ENCODE assay signal across 2 cellular contexts in genomic region chr3:194579091-194579606, GRCh38.
TF ChIP-seq lines count a peak whose summit lies in the region.

No MANE protein-coding gene starts in this region.

TF ChIP-seq in A549, 52 proteins besides CTCF, POLR2A, EP300 and RAD21 (continued from another document):
- TF ChIP-seq MAX (IDR thresholded peaks at IDR 0.05) (no peak), MAZ (IDR thresholded peaks at IDR 0.05; ENCODE audit: borderline replicate concordance, low read depth, low read length) (no peak), MAFK (IDR thresholded peaks at IDR 0.05; ENCODE audit: partially characterized antibody) (no peak), GATA3 (IDR thresholded peaks at IDR 0.05; ENCODE audit: borderline replicate concordance) (no peak), FOXS1 (CRISPR knock-in tag; IDR thresholded peaks at IDR 0.05) (no peak), POLR2AphosphoS2 (conservative IDR thresholded peaks at IDR 0.05; ENCODE audit: low read length) (no peak), CHD2 (IDR thresholded peaks at IDR 0.05; ENCODE audit: low read length, partially characterized antibody) (no peak), MYC (IDR thresholded peaks at IDR 0.05; ENCODE audit: borderline replicate concordance, low read length) (no peak), HEYL (CRISPR knock-in tag; IDR thresholded peaks at IDR 0.05) (no peak), ZFP36 (IDR thresholded peaks at IDR 0.05; ENCODE audit: borderline replicate concordance, partially characterized antibody) (no peak), JUNB (IDR thresholded peaks at IDR 0.05) (no peak), FOSL2 (IDR thresholded peaks at IDR 0.05) (no peak), FOSL2 (CRISPR knock-in tag; IDR thresholded peaks at IDR 0.05) (no peak), BCL3 (IDR thresholded peaks at IDR 0.05) (no peak), SREBF2 (IDR thresholded peaks at IDR 0.05) (no peak), ZC3H11A (IDR thresholded peaks at IDR 0.05) (no peak)

TF ChIP-seq in SK-N-SH, 30 proteins besides CTCF, POLR2A, EP300 and RAD21 (continued from another document):
- TF ChIP-seq, protein P1, sequence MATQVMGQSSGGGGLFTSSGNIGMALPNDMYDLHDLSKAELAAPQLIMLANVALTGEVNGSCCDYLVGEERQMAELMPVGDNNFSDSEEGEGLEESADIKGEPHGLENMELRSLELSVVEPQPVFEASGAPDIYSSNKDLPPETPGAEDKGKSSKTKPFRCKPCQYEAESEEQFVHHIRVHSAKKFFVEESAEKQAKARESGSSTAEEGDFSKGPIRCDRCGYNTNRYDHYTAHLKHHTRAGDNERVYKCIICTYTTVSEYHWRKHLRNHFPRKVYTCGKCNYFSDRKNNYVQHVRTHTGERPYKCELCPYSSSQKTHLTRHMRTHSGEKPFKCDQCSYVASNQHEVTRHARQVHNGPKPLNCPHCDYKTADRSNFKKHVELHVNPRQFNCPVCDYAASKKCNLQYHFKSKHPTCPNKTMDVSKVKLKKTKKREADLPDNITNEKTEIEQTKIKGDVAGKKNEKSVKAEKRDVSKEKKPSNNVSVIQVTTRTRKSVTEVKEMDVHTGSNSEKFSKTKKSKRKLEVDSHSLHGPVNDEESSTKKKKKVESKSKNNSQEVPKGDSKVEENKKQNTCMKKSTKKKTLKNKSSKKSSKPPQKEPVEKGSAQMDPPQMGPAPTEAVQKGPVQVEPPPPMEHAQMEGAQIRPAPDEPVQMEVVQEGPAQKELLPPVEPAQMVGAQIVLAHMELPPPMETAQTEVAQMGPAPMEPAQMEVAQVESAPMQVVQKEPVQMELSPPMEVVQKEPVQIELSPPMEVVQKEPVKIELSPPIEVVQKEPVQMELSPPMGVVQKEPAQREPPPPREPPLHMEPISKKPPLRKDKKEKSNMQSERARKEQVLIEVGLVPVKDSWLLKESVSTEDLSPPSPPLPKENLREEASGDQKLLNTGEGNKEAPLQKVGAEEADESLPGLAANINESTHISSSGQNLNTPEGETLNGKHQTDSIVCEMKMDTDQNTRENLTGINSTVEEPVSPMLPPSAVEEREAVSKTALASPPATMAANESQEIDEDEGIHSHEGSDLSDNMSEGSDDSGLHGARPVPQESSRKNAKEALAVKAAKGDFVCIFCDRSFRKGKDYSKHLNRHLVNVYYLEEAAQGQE (IDR thresholded peaks at IDR 0.05; ENCODE audit: low read depth, low read length): no peak
- TF ChIP-seq GATA2 (CRISPR knock-in tag; IDR thresholded peaks at IDR 0.05) (peak; percentile 57), TCF12 (IDR thresholded peaks at IDR 0.05) (0 out of 2 replicates have a peak, but pooled peaks have one; percentile 8)
